Comparison of ENCODE assay signal across 11 cellular contexts in the genomic region with DNA sequence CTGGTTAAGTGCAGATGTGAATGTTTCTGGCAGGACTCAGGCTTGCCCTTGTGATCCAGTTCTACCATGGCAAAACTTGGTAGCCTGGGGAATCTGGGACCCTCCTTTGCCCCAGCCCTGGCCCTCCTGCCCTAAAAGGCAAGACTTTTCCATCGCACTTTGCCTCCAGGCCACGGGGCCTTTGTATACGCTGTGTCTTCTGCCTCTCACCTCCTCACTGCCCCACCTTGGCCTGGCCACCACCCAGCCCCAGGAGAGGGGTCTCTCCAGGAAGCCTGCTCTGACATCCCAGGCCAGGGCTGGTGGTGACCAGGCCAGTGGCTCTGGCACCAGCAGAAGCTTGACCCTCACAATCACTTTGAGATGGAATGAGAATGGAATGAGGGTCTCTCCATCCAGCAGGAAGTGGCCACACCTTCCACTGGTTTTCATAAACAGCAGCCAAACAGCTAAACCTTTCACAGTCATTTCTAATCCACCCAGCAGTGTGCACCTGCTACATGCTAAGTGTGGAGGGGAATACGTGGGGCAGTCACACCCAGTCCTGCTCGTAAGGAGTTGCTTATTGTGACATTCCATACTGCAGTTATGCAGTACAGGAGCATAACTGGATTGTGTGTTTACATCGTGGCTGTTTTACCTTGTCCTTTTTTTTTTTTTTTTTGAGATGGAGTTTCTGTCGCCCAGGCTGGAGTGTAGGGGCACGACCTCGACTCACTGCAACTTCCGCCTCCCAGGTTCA. TPM values are rescaled to one million over a fixed set of nuclear protein-coding genes. Genes with fewer than 3 reads are reported as not detected.
DNase-seq lines count a peak whose midpoint lies in the region; ATAC-seq, FAIRE-seq and TF ChIP-seq lines count a peak whose summit lies in the region.
"Had no signal": no experiment of that assay in that cellular context is flagged by ENCODE, and none has a peak within 500 bp of the region (broad histone marks: within the 10 kb centered on the region; RNA-seq: fewer than 3 reads in every experiment).

No MANE protein-coding gene starts in this region.

- no peaks in the 10 kb centered on the region for H3K27me3 ChIP-seq in CD8-positive, alpha-beta T cell (ENCODE audit: insufficient read depth, low read length)
- no peaks in the 10 kb centered on the region for H3K27me3 ChIP-seq in H1 (replicated peaks in 1 of 4; ENCODE audit: control insufficient read depth in 3 of 4, extremely low read depth in 1 of 4, insufficient read depth in 3 of 4, low read length in 3 of 4)

- no peaks in the 10 kb centered on the region for H3K9me3 ChIP-seq in CD8-positive, alpha-beta T cell (ENCODE audit: low read length)
- H3K9me3 ChIP-seq in H1 (ENCODE audit: insufficient read depth in 2 of 2, low read depth in 1 of 2, low read length in 1 of 2) = no peaks in the 10 kb centered on the region

- FAIRE-seq in H1 (lab: Jason Lieb, UNC) = no peak
- FAIRE-seq in GM12891 (lab: Jason Lieb, UNC) = no peak

- no peak overlapping the region for H3K18ac ChIP-seq in H1 (ENCODE audit: extremely low read depth, low read length)

- intact Hi-C loops in CD8-positive, alpha-beta T cell (cut with DNase I, micrococcal nuclease) = loop anchor here (10.0 kb wide), 2 partner anchors 168 to 198 kb away; partner anchors contain the start of genes EXOC7 (in 1 of the 2), GALR2 (in 1 of the 2), SRP68 (in 1 of the 2) and ZACN (in 1 of the 2)

- peaks cover 13% of the 10 kb centered on the region for H3K4me1 Mint-ChIP-seq in CD8-positive, alpha-beta T cell (ENCODE audit: low read depth)
- H3K4me1 Mint-ChIP-seq in osteocyte (ENCODE audit: unreplicated experiment) = peaks cover 9% of the 10 kb centered on the region

- ATAC-seq in CD8-positive, alpha-beta T cell = no peak
- ATAC-seq: activated CD8-positive, alpha-beta memory T cell treated with anti-CD3 and anti-CD28 coated beads, Interleukin-2, amount 10 ng/mL, durations not matched to agents 7 days and 5 days had no signal

- H2AK5ac ChIP-seq in H1 (ENCODE audit: low read depth, low read length) = no peak overlapping the region

- H3K56ac ChIP-seq in H1 (replicated peaks; ENCODE audit: insufficient read length, low read depth, low read length) = no peak overlapping the region

- TF ChIP-seq POLR2A in H1 (IDR thresholded peaks at IDR 0.05; ENCODE audit: control extremely low read depth in 1 of 2, low read depth in 2 of 2, low read length in 2 of 2) (no peak), GM12891 (IDR thresholded peaks at IDR 0.05; ENCODE audit: low read depth, low read length) (no peak)

- no peak overlapping the region for H3K9ac ChIP-seq in H1 (replicated peaks in 1 of 4; ENCODE audit: extremely low read depth in 1 of 4, low read depth in 3 of 4, low read length in 3 of 4)

- no peak overlapping the region for H3K23ac ChIP-seq in H1 (ENCODE audit: insufficient read length)

- no peak for TF ChIP-seq EP300 in H1 (IDR thresholded peaks at IDR 0.05; ENCODE audit: borderline replicate concordance in 1 of 2, low read depth in 2 of 2, low read length in 2 of 2)

- no peak for DNase-seq in CD8-positive, alpha-beta T cell
- DNase-seq in NAMALWA (ENCODE audit: low spot score) = peak; percentile 31
- no peak for DNase-seq in H1 (ENCODE audit: low read depth in 1 of 2, low spot score in 2 of 2)
- DNase-seq in osteocyte (ENCODE audit: extremely low spot score, unreplicated experiment) = no peak
- no peak for DNase-seq in GM12891 (ENCODE audit: insufficient read length, low spot score)
- no peak for DNase-seq in activated effector memory CD4-positive, alpha-beta T cell treated with anti-CD3 and anti-CD28 coated beads, Interleukin-2, amount 50 U/mL, for 16 hours
- DNase-seq in T1000 (lab: John Stamatoyannopoulos, UW) = no peak
- DNase-seq: activated CD8-positive, alpha-beta memory T cell treated with anti-CD3 and anti-CD28 coated beads, Interleukin-2, amount 10 ng/mL, durations not matched to agents 7 days and 5 days; Karpas-422; NCI-H2227 treated with DMSO at 0.1 percent for 48 hours; SHP77 had no signal

- H2BK20ac ChIP-seq in H1 (ENCODE audit: low read length) = no peak overlapping the region

- H3K79me1 ChIP-seq in H1 (ENCODE audit: low read depth, low read length) = no peaks in the 10 kb centered on the region; the same call in 1 of the 2 replicates

- WGBS in H1 (ENCODE audit: extremely low coverage in 1 of 2, insufficient coverage in 1 of 2, insufficient read length in 1 of 2, insufficient replicate concordance in 2 of 2, low coverage in 1 of 2, low lambda C conversion rate in 2 of 2, missing lambda C conversion rate in 1 of 2), 2 experiments = 97% methylated on average over 7 of the region's 10 CpGs; no CpG with 5 or more reads in 1 of the 2 experiments

- H3K27ac ChIP-seq in CD8-positive, alpha-beta T cell (ENCODE audit: low read depth, low read length) = no peak overlapping the region
- H3K27ac ChIP-seq in H1 (ENCODE audit: low read depth, low read length) = no peak overlapping the region

- H3K4me2 ChIP-seq in H1 (ENCODE audit: insufficient read depth in 1 of 2, low read depth in 2 of 2, low read length in 2 of 2) = no peak overlapping the region

- H2BK12ac ChIP-seq in H1 (ENCODE audit: low read depth, low read length) = no peak overlapping the region

- no peak for TF ChIP-seq CTCF in CD8-positive, alpha-beta T cell (IDR thresholded peaks at IDR 0.05)
- TF ChIP-seq CTCF in H1 (IDR thresholded peaks at IDR 0.05; ENCODE audit: control extremely low read depth in 1 of 3, insufficient read depth in 1 of 3, low read depth in 1 of 3, low read length in 3 of 3) (no peak), osteocyte (IDR thresholded peaks at IDR 0.05) (no peak)

- no peak overlapping the region for H4K8ac ChIP-seq in H1 (ENCODE audit: extremely low read depth, insufficient read depth, low read length)

- peak overlapping the region; percentile 57 for H3K27ac Mint-ChIP-seq in CD8-positive, alpha-beta T cell
- H3K27ac Mint-ChIP-seq in osteocyte (ENCODE audit: unreplicated experiment) = peak overlapping the region; percentile 59
- H3K27ac Mint-ChIP-seq: activated CD8-positive, alpha-beta memory T cell treated with anti-CD3 and anti-CD28 coated beads, Interleukin-2, amount 10 ng/mL, durations not matched to agents 7 days and 5 days had no signal

- no peak overlapping the region for H2BK5ac ChIP-seq in H1 (ENCODE audit: low read depth, low read length)

- CTCF ChIA-PET in CD8-positive, alpha-beta T cell (lab: Charles Lee) = interaction anchor here (1.0 to 4.0 kb wide), 18 partner anchors 9 to 172 kb away, joined by 3 to 37 read pairs (median 6); partner anchors contain the start of genes TRIM65, WBP2 and ZACN
- CTCF ChIA-PET in H1 (lab: Charles Lee; ENCODE audit: partially characterized antibody) = interaction anchor here (0.5 to 51.3 kb wide), 19 partner anchors 7 to 1467 kb away, joined by 3 to 885 read pairs (median 5); partner anchors contain the start of genes CDK3 and MIF4GD

- no peak overlapping the region for H2AFZ ChIP-seq in H1 (ENCODE audit: low read length)

- peaks cover 0 to 14% of the 10 kb centered on the region in 2 experiments; a peak in 2 of 4 replicates for H3K79me2 ChIP-seq in H1 (ENCODE audit: control insufficient read depth in 1 of 2, insufficient read depth in 2 of 2, low read length in 2 of 2)

- peaks cover 10% of the 10 kb centered on the region for H3K36me3 Mint-ChIP-seq in CD8-positive, alpha-beta T cell
- H3K36me3 Mint-ChIP-seq in osteocyte (ENCODE audit: unreplicated experiment) = peaks cover 5% of the 10 kb centered on the region

- H3K27me3 Mint-ChIP-seq in CD8-positive, alpha-beta T cell (ENCODE audit: low read depth) = no peaks in the 10 kb centered on the region
- H3K27me3 Mint-ChIP-seq in osteocyte (ENCODE audit: unreplicated experiment) = no peaks in the 10 kb centered on the region
- H3K27me3 Mint-ChIP-seq: activated CD8-positive, alpha-beta memory T cell treated with anti-CD3 and anti-CD28 coated beads, Interleukin-2, amount 10 ng/mL, durations not matched to agents 7 days and 5 days had no signal

- no peak overlapping the region for H3K4ac ChIP-seq in H1 (replicated peaks; ENCODE audit: insufficient read length, low read depth, low read length)

- peaks cover 3% of the 10 kb centered on the region; the same call in 1 of the 2 replicates for H3K23me2 ChIP-seq in H1 (ENCODE audit: low read depth, low read length)

- H3K4me3 Mint-ChIP-seq in CD8-positive, alpha-beta T cell = peak overlapping the region; percentile 56
- peak overlapping the region; percentile 35 for H3K4me3 Mint-ChIP-seq in osteocyte (ENCODE audit: unreplicated experiment)

- no peak overlapping the region for H3K14ac ChIP-seq in H1 (ENCODE audit: insufficient read length)

- H2BK120ac ChIP-seq in H1 (replicated peaks; ENCODE audit: low read depth, low read length) = no peak overlapping the region

- H4K5ac ChIP-seq in H1 (ENCODE audit: insufficient read length, low read depth, low read length) = no peak overlapping the region

- no peaks in the 10 kb centered on the region for H3K9me3 Mint-ChIP-seq in CD8-positive, alpha-beta T cell
- H3K9me3 Mint-ChIP-seq in osteocyte (ENCODE audit: unreplicated experiment) = no peaks in the 10 kb centered on the region

- H3K36me3 ChIP-seq in CD8-positive, alpha-beta T cell (ENCODE audit: insufficient read depth, low read length) = peaks cover 5% of the 10 kb centered on the region
- peaks cover 0 to 9% (median 4%) of the 10 kb centered on the region in 4 experiments; a peak in 5 of 8 replicates for H3K36me3 ChIP-seq in H1 (ENCODE audit: control insufficient read depth in 2 of 4, insufficient read depth in 4 of 4, low read length in 3 of 4)

- POLR2A ChIA-PET in CD8-positive, alpha-beta T cell (lab: Charles Lee) = interaction anchor here (0.5 to 1.2 kb wide), 3 partner anchors 68 to 449 kb away, joined by 3 to 4 read pairs (median 3); no protein-coding TSS in a partner anchor
- POLR2A ChIA-PET in H1 (lab: Charles Lee; ENCODE audit: partially characterized antibody) = interaction anchor here (0.6 to 4.6 kb wide), 7 partner anchors 9 to 1584 kb away, joined by 3 to 31 read pairs (median 3); partner anchors contain the start of gene TRIM65

- no peak overlapping the region for H4K91ac ChIP-seq in H1 (replicated peaks; ENCODE audit: insufficient read length, low read length)

- H3K4me1 ChIP-seq in CD8-positive, alpha-beta T cell (ENCODE audit: insufficient read depth, low read length) = peaks cover 19% of the 10 kb centered on the region
- H3K4me1 ChIP-seq in H1 (replicated peaks in 1 of 4; ENCODE audit: control insufficient read depth in 3 of 4, insufficient read depth in 4 of 4, low read length in 3 of 4) = no peaks in the 10 kb centered on the region; a peak in 2 of 7 replicates

- no peak overlapping the region for H3K4me3 ChIP-seq in CD8-positive, alpha-beta T cell (ENCODE audit: low read depth, low read length)
- no peak overlapping the region for H3K4me3 ChIP-seq in H1 (ENCODE audit: extremely low read depth in 1 of 4, insufficient read depth in 2 of 4, low read depth in 3 of 4, low read length in 4 of 4)

- peaks cover 0 to 2% of the 10 kb centered on the region in 2 experiments for H4K20me1 ChIP-seq in H1 (replicated peaks in 1 of 2; ENCODE audit: control insufficient read depth in 1 of 2, insufficient read depth in 2 of 2, low read length in 2 of 2)

- no peak for TF ChIP-seq RAD21 in H1 (IDR thresholded peaks at IDR 0.05 in 1 of 2, conservative IDR thresholded peaks at IDR 0.05 in 1 of 2; ENCODE audit: low read depth in 2 of 2, low read length in 2 of 2)

- peak overlapping the region; percentile 81; the same call in 1 of the 2 replicates for H2BK15ac ChIP-seq in H1 (ENCODE audit: low read length)

RNA-seq across cellular contexts. Expression of gene MRPL38, which starts 1.6 kb away (rescaled TPM):
- 100 to 1,000 TPM; 171 to 181 TPM for total RNA-seq in CD8-positive, alpha-beta T cell
- total RNA-seq in H1 (2021; fragmentation: NEBNext Ultra II Directional; extraction: Animal tissue kit (Norgen Biotek cat#: 25700)) = 125 and 132 TPM in 2 replicates
- 78.4 and 138 TPM in 2 replicates for polyA plus RNA-seq in H1 (2011; rRNA removed)
- 67.5 TPM for polyA plus RNA-seq in H1 (2011; cell fraction: cytosol; rRNA removed)
- 231 TPM for polyA plus RNA-seq in H1 (2011; cell fraction: nucleus; rRNA removed)
- polyA plus RNA-seq in H1 (2012, experiment 1 of 2) = 52.3 to 79.2 TPM (median 70.2 TPM) in 4 replicates
- polyA plus RNA-seq in H1 (2012, experiment 2 of 2) = 69.1 TPM
- 75.5 TPM for polyA plus RNA-seq in H1 (2013, experiment 1 of 2)
- 69.0 TPM for polyA plus RNA-seq in H1 (2013, experiment 2 of 2)
- 33.2 and 44.3 TPM in 2 replicates for polyA minus RNA-seq in H1 (2011; rRNA and poly(A)+ RNA removed)
- 53.9 TPM for polyA minus RNA-seq in H1 (2011; cell fraction: cytosol; rRNA and poly(A)+ RNA removed)
- 66.2 TPM for polyA minus RNA-seq in H1 (2011; cell fraction: nucleus; rRNA and poly(A)+ RNA removed)
- total RNA-seq in osteocyte = 71.1 and 73.6 TPM in 2 replicates
- 46.8 TPM for polyA plus RNA-seq in GM12891 (2012; ENCODE audit: low read depth, missing spikeins)

RNA-seq across cellular contexts. Expression of gene TRIM65, which starts 9.6 kb away (rescaled TPM):
- 10 to 100 TPM; 13.6 to 15.1 TPM for total RNA-seq in CD8-positive, alpha-beta T cell
- 47.7 and 48.6 TPM in 2 replicates for total RNA-seq in H1 (2021; fragmentation: NEBNext Ultra II Directional; extraction: Animal tissue kit (Norgen Biotek cat#: 25700))
- 21.2 and 25.6 TPM in 2 replicates for polyA plus RNA-seq in H1 (2011; rRNA removed)
- 24.5 TPM for polyA plus RNA-seq in H1 (2011; cell fraction: cytosol; rRNA removed)
- polyA plus RNA-seq in H1 (2011; cell fraction: nucleus; rRNA removed) = 26.6 TPM
- 30.2 to 35.1 TPM (median 31.2 TPM) in 4 replicates for polyA plus RNA-seq in H1 (2012, experiment 1 of 2)
- 28.8 TPM for polyA plus RNA-seq in H1 (2012, experiment 2 of 2)
- 23.2 TPM for polyA plus RNA-seq in H1 (2013, experiment 1 of 2)
- 22.1 TPM for polyA plus RNA-seq in H1 (2013, experiment 2 of 2)
- polyA minus RNA-seq in H1 (2011; rRNA and poly(A)+ RNA removed) = 9.4 and 9.6 TPM in 2 replicates
- 17.1 TPM for polyA minus RNA-seq in H1 (2011; cell fraction: cytosol; rRNA and poly(A)+ RNA removed)
- polyA minus RNA-seq in H1 (2011; cell fraction: nucleus; rRNA and poly(A)+ RNA removed) = 16.2 TPM
- 26.3 and 26.9 TPM in 2 replicates for total RNA-seq in osteocyte
- 7.0 TPM for polyA plus RNA-seq in GM12891 (2012; ENCODE audit: low read depth, missing spikeins)

RNA-seq across cellular contexts. Expression of gene TRIM47, which starts 27.9 kb away (rescaled TPM):
- 1 to 10 TPM; 1.6 to 1.7 TPM for total RNA-seq in CD8-positive, alpha-beta T cell
- total RNA-seq in H1 (2021; fragmentation: NEBNext Ultra II Directional; extraction: Animal tissue kit (Norgen Biotek cat#: 25700)) = 5.1 and 6.4 TPM in 2 replicates
- 6.3 and 11.6 TPM in 2 replicates for polyA plus RNA-seq in H1 (2011; rRNA removed)
- polyA plus RNA-seq in H1 (2011; cell fraction: cytosol; rRNA removed) = 6.2 TPM
- polyA plus RNA-seq in H1 (2011; cell fraction: nucleus; rRNA removed) = 12.1 TPM
- polyA plus RNA-seq in H1 (2012, experiment 1 of 2) = 5.0 to 8.3 TPM (median 5.5 TPM) in 4 replicates
- 5.4 TPM for polyA plus RNA-seq in H1 (2012, experiment 2 of 2)
- polyA plus RNA-seq in H1 (2013, experiment 1 of 2) = 5.7 TPM
- polyA plus RNA-seq in H1 (2013, experiment 2 of 2) = 6.1 TPM
- polyA minus RNA-seq in H1 (2011; rRNA and poly(A)+ RNA removed) = 2.6 and 3.7 TPM in 2 replicates
- polyA minus RNA-seq in H1 (2011; cell fraction: cytosol; rRNA and poly(A)+ RNA removed) = 5.0 TPM
- 6.2 TPM for polyA minus RNA-seq in H1 (2011; cell fraction: nucleus; rRNA and poly(A)+ RNA removed)
- total RNA-seq in osteocyte = 33.3 and 40.2 TPM in 2 replicates
- 1.0 TPM for polyA plus RNA-seq in GM12891 (2012; ENCODE audit: low read depth, missing spikeins)

RNA-seq across cellular contexts. Expression of gene FBF1, which starts 34.5 kb away (rescaled TPM):
- total RNA-seq in CD8-positive, alpha-beta T cell = 10 to 100 TPM; 18.6 to 21.1 TPM
- 13.1 and 13.8 TPM in 2 replicates for total RNA-seq in H1 (2021; fragmentation: NEBNext Ultra II Directional; extraction: Animal tissue kit (Norgen Biotek cat#: 25700))
- polyA plus RNA-seq in H1 (2011; rRNA removed) = 8.1 and 12.5 TPM in 2 replicates
- 12.0 TPM for polyA plus RNA-seq in H1 (2011; cell fraction: cytosol; rRNA removed)
- 68.3 TPM for polyA plus RNA-seq in H1 (2011; cell fraction: nucleus; rRNA removed)
- polyA plus RNA-seq in H1 (2012, experiment 1 of 2) = 5.6 to 12.5 TPM (median 10.6 TPM) in 4 replicates
- 4.3 TPM for polyA plus RNA-seq in H1 (2012, experiment 2 of 2)
- polyA plus RNA-seq in H1 (2013, experiment 1 of 2) = 4.9 TPM
- polyA plus RNA-seq in H1 (2013, experiment 2 of 2) = 4.5 TPM
- polyA minus RNA-seq in H1 (2011; rRNA and poly(A)+ RNA removed) = 6.9 and 8.7 TPM in 2 replicates
- 9.8 TPM for polyA minus RNA-seq in H1 (2011; cell fraction: cytosol; rRNA and poly(A)+ RNA removed)
- polyA minus RNA-seq in H1 (2011; cell fraction: nucleus; rRNA and poly(A)+ RNA removed) = 27.4 TPM
- 14.5 and 14.8 TPM in 2 replicates for total RNA-seq in osteocyte
- 8.6 TPM for polyA plus RNA-seq in GM12891 (2012; ENCODE audit: low read depth, missing spikeins)

RNA-seq across cellular contexts. Expression of gene WBP2, which starts 51.2 kb away (rescaled TPM):
- 10 to 100 TPM; 69.1 to 80.2 TPM for total RNA-seq in CD8-positive, alpha-beta T cell
- total RNA-seq in H1 (2021; fragmentation: NEBNext Ultra II Directional; extraction: Animal tissue kit (Norgen Biotek cat#: 25700)) = 61.8 and 71.2 TPM in 2 replicates
- 48.2 and 72.0 TPM in 2 replicates for polyA plus RNA-seq in H1 (2011; rRNA removed)
- 19.9 TPM for polyA plus RNA-seq in H1 (2011; cell fraction: cytosol; rRNA removed)
- 66.9 TPM for polyA plus RNA-seq in H1 (2011; cell fraction: nucleus; rRNA removed)
- polyA plus RNA-seq in H1 (2012, experiment 1 of 2) = 66.8 to 74.2 TPM (median 69.2 TPM) in 4 replicates
- polyA plus RNA-seq in H1 (2012, experiment 2 of 2) = 67.1 TPM
- 61.6 TPM for polyA plus RNA-seq in H1 (2013, experiment 1 of 2)
- 60.1 TPM for polyA plus RNA-seq in H1 (2013, experiment 2 of 2)
- 29.7 and 44.3 TPM in 2 replicates for polyA minus RNA-seq in H1 (2011; rRNA and poly(A)+ RNA removed)
- 31.1 TPM for polyA minus RNA-seq in H1 (2011; cell fraction: cytosol; rRNA and poly(A)+ RNA removed)
- polyA minus RNA-seq in H1 (2011; cell fraction: nucleus; rRNA and poly(A)+ RNA removed) = 30.8 TPM
- 83.1 and 88.2 TPM in 2 replicates for total RNA-seq in osteocyte
- 60.5 TPM for polyA plus RNA-seq in GM12891 (2012; ENCODE audit: low read depth, missing spikeins)
